Comparison of ENCODE assay signal across 18 cellular contexts in the genomic region with DNA sequence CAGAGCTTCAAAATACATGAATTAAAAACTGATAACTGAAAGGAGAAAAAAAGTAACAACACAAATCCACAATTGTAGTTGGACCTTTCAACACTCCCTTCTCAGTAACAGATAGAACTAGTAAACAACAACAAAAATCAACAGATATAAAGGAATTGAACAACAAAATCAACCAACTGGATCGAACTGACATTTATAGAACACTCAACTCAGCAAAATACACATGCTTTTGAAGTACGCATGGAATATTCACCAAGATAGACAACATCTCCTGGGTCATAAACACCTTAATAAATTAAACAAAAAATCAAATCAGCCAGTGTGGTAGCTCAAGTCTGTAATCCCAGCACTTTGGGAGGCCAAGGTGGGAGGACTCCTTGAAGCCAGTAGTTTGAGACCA.
"Had no signal": no experiment of that assay in that cellular context is flagged by ENCODE, and none has a peak within 500 bp of the region (broad histone marks: within the 10 kb centered on the region; RNA-seq: fewer than 3 reads in every experiment).

No MANE protein-coding gene starts in this region.

- H3K27me3 Mint-ChIP-seq: activated naive CD8-positive, alpha-beta T cell; brain; naive thymus-derived CD4-positive, alpha-beta T cell; stimulated activated naive CD8-positive, alpha-beta T cell treated with anti-CD3 and anti-CD28 coated beads, Interleukin-15, amount 100 ng/mL, for 72 hours had no signal

- DNase-seq: activated CD4-positive, alpha-beta T cell treated with anti-CD3 and anti-CD28 coated beads, Interleukin-2, amount 50 U/mL, for 4 hours; amygdala; cortex of kidney; effector CD8-positive, alpha-beta T cell; esophagus squamous epithelium; heart right ventricle; immature natural killer cell; mesenchymal stem cell; mucosa of descending colon; naive thymus-derived CD4-positive, alpha-beta T cell; stimulated activated CD8-positive, alpha-beta memory T cell treated with anti-CD3 and anti-CD28 coated beads, Interleukin-4, amount 100 ng/mL, for 48 hours; stimulated activated naive CD8-positive, alpha-beta T cell treated with anti-CD3 and anti-CD28 coated beads, Interleukin-15, amount 100 ng/mL, for 72 hours; T-helper 2 cell; trophoblast cell; WERI-Rb-1 had no signal

- H3K4me3 Mint-ChIP-seq: activated naive CD8-positive, alpha-beta T cell; activated T-helper 1 cell treated with anti-CD3 and anti-CD28 coated beads, Interleukin-12 subunit alpha, Interleukin-12 subunit beta, Interleukin-2, Interleukin-4 antibody, amounts not matched to agents 30 ng/mL and 10 ng/mL and 1 ng/mL, durations not matched to agents 14 hours and 24 hours and 36 hours; brain; immature natural killer cell; naive thymus-derived CD4-positive, alpha-beta T cell; stimulated activated naive CD8-positive, alpha-beta T cell treated with anti-CD3 and anti-CD28 coated beads, Interleukin-15, amount 100 ng/mL, for 72 hours had no signal

- H3K9me3 Mint-ChIP-seq: activated T-helper 1 cell treated with anti-CD3 and anti-CD28 coated beads, Interleukin-12 subunit alpha, Interleukin-12 subunit beta, Interleukin-2, Interleukin-4 antibody, amounts not matched to agents 30 ng/mL and 10 ng/mL and 1 ng/mL, durations not matched to agents 14 hours and 24 hours and 36 hours; brain; immature natural killer cell; naive thymus-derived CD4-positive, alpha-beta T cell; stimulated activated naive CD8-positive, alpha-beta T cell treated with anti-CD3 and anti-CD28 coated beads, Interleukin-15, amount 100 ng/mL, for 72 hours had no signal

- ATAC-seq: heart right ventricle; mucosa of descending colon; naive thymus-derived CD4-positive, alpha-beta T cell; stimulated activated naive CD8-positive, alpha-beta T cell treated with anti-CD3 and anti-CD28 coated beads, Interleukin-15, amount 100 ng/mL, for 72 hours had no signal

- H3K27ac Mint-ChIP-seq: activated naive CD8-positive, alpha-beta T cell; activated T-helper 1 cell treated with anti-CD3 and anti-CD28 coated beads, Interleukin-12 subunit alpha, Interleukin-12 subunit beta, Interleukin-2, Interleukin-4 antibody, amounts not matched to agents 30 ng/mL and 10 ng/mL and 1 ng/mL, durations not matched to agents 14 hours and 24 hours and 36 hours; brain; stimulated activated naive CD8-positive, alpha-beta T cell treated with anti-CD3 and anti-CD28 coated beads, Interleukin-15, amount 100 ng/mL, for 72 hours had no signal

- H3K4me1 Mint-ChIP-seq: brain had no signal
